In genomic region chr14:23573384-23573783, GRCh38 we compare ENCODE assay signal across 17 cellular contexts. TPM values are rescaled to one million over a fixed set of nuclear protein-coding genes. Genes with fewer than 3 reads are reported as not detected.
DNase-seq lines count a peak whose midpoint lies in the region; ATAC-seq and TF ChIP-seq lines count a peak whose summit lies in the region.
"Had no signal": no experiment of that assay in that cellular context is flagged by ENCODE, and none has a peak within 500 bp of the region (broad histone marks: within the 10 kb centered on the region; RNA-seq: fewer than 3 reads in every experiment).

No MANE protein-coding gene starts in this region.

- no peak for ATAC-seq in HG03097 (IDR thresholded peaks at IDR 0.05; ENCODE audit: low FRiP score, unreplicated experiment)
- ATAC-seq: activated naive CD4-positive, alpha-beta T cell treated with anti-CD3 and anti-CD28 coated beads, Interleukin-2, amount 50 U/mL, for 72 hours; stimulated activated naive B cell treated with anti-CD40 and anti-IgM and Interleukin-4, amounts not matched to agents 10 μg/mL and 1 μg/mL and 100 μg/mL, for 72 hours had no signal

- peak; percentile 69 for DNase-seq in DMS153 (lab: John Stamatoyannopoulos, UW)
- DNase-seq in NCI-H146 (lab: John Stamatoyannopoulos, UW) = peak; percentile 66
- DNase-seq in occipital lobe (lab: John Stamatoyannopoulos, UW) = peak; percentile 53
- no peak for DNase-seq in mucosa of gallbladder (ENCODE audit: low spot score)
- no peak for DNase-seq in OCI-M1 (lab: John Stamatoyannopoulos, UW)
- DNase-seq: activated CD8-positive, alpha-beta memory T cell treated with anti-CD3 and anti-CD28 coated beads, Interleukin-2, amount 50 U/mL, for 4 hours; GM23248; heart right ventricle; left lung; naive B cell; stimulated activated naive B cell treated with anti-CD40 and anti-IgM and Interleukin-4, amounts not matched to agents 10 μg/mL and 1 μg/mL and 100 μg/mL, for 72 hours; uterus had no signal

- H3K4me1 Mint-ChIP-seq in brain = peaks cover 73% of the 10 kb centered on the region

- peak overlapping the region in 4 of 5 experiments; percentile 7 to 93 (median 82) for H3K27ac Mint-ChIP-seq in brain
- H3K27ac Mint-ChIP-seq: activated naive CD4-positive, alpha-beta T cell treated with anti-CD3 and anti-CD28 coated beads, Interleukin-2, amount 50 U/mL, for 72 hours; stimulated activated naive B cell treated with anti-CD40 and anti-IgM and Interleukin-4, amounts not matched to agents 10 μg/mL and 1 μg/mL and 100 μg/mL, for 72 hours had no signal

- peak overlapping the region in 4 of 5 experiments; percentile 19 to 66 (median 42) for H3K4me3 Mint-ChIP-seq in brain
- H3K4me3 Mint-ChIP-seq: central memory CD8-positive, alpha-beta T cell; stimulated activated naive B cell treated with anti-CD40 and anti-IgM and Interleukin-4, amounts not matched to agents 10 μg/mL and 1 μg/mL and 100 μg/mL, for 72 hours had no signal

- H3K9me3 Mint-ChIP-seq in brain = peaks cover 0 to 5% (median 3%) of the 10 kb centered on the region in 5 experiments
- H3K9me3 Mint-ChIP-seq: activated naive CD4-positive, alpha-beta T cell treated with anti-CD3 and anti-CD28 coated beads, Interleukin-2, amount 50 U/mL, for 72 hours; central memory CD8-positive, alpha-beta T cell; stimulated activated naive B cell treated with anti-CD40 and anti-IgM and Interleukin-4, amounts not matched to agents 10 μg/mL and 1 μg/mL and 100 μg/mL, for 72 hours had no signal

- peaks cover 19% of the 10 kb centered on the region for H3K36me3 Mint-ChIP-seq in brain

- peaks cover 24% of the 10 kb centered on the region for H3K27me3 Mint-ChIP-seq in brain

- TF ChIP-seq CTCF in brain (conservative IDR thresholded peaks at IDR 0.05) = no peak

RNA-seq across cellular contexts. Expression of gene JPH4, which starts 5.2 kb away (rescaled TPM):
- 39.2 TPM for polyA plus RNA-seq in brain (ENCODE audit: insufficient read depth, low read depth, low replicate concordance)
- 28.9 TPM for total RNA-seq in occipital lobe
- 1.2 TPM for total RNA-seq in mucosa of gallbladder
- total RNA-seq: activated naive CD4-positive, alpha-beta T cell treated with anti-CD3 and anti-CD28 coated beads, Interleukin-2, amount 50 U/mL, for 72 hours; GM23248; OCI-LY7 had no signal
- polyA plus RNA-seq: GM23248 had no signal

RNA-seq across cellular contexts. Expression of gene AP1G2, which starts 5.8 kb away (rescaled TPM):
- 28.9 TPM for polyA plus RNA-seq in brain (ENCODE audit: insufficient read depth, low read depth, low replicate concordance)
- total RNA-seq in occipital lobe = 10.0 TPM
- total RNA-seq in mucosa of gallbladder = 294 TPM

RNA-seq across cellular contexts. Expression of gene THTPA, which starts 17.3 kb away (rescaled TPM):
- 48.6 TPM for polyA plus RNA-seq in brain (ENCODE audit: insufficient read depth, low read depth, low replicate concordance)
- total RNA-seq in occipital lobe = 6.9 TPM
- total RNA-seq in mucosa of gallbladder = 29.1 TPM

RNA-seq across cellular contexts. Expression of gene ZFHX2, which starts 21.8 kb away (rescaled TPM):
- 6.5 TPM for polyA plus RNA-seq in brain (ENCODE audit: insufficient read depth, low read depth, low replicate concordance)
- total RNA-seq in occipital lobe = 1.2 TPM
- 12.5 TPM for total RNA-seq in mucosa of gallbladder

Comparison
In these comparisons a context has a peak if more than half of its experiments do, and no peak if none do; other contexts are left out.
1. DNase-seq: peak in DMS153 (single experiment), NCI-H146 (single experiment) and occipital lobe (single experiment); none in mucosa of gallbladder (single experiment) and OCI-M1 (single experiment).
2. RNA of gene JPH4, which starts 5.2 kb away (total RNA-seq): 28.9 TPM in occipital lobe (single experiment); 1.2 TPM in mucosa of gallbladder (single experiment); every median in the first group is over 10 times any median in the second.
3. RNA of gene AP1G2, which starts 5.8 kb away (total RNA-seq): 294 TPM in mucosa of gallbladder (single experiment); 10.0 TPM in occipital lobe (single experiment); every median in the first group is over 10 times any median in the second.